In genomic region chr11:90661233-90661632, GRCh38 we compare ENCODE assay signal across 24 cellular contexts.
DNase-seq lines count a peak whose midpoint lies in the region; ATAC-seq and TF ChIP-seq lines count a peak whose summit lies in the region.
"Had no signal": no experiment of that assay in that cellular context is flagged by ENCODE, and none has a peak within 500 bp of the region (broad histone marks: within the 10 kb centered on the region; RNA-seq: fewer than 3 reads in every experiment).

No MANE protein-coding gene starts in this region.

- H3K9me3 Mint-ChIP-seq in mesothelial cell of epicardium: peaks cover 9% of the 10 kb centered on the region
- H3K9me3 Mint-ChIP-seq: activated T-helper 17 cell treated with anti-CD3 and anti-CD28 coated beads, Interleukin-2, amount 50 U/mL, for 72 hours; type B pancreatic cell had no signal

- peaks cover 2% of the 10 kb centered on the region for H3K27me3 Mint-ChIP-seq in mesothelial cell of epicardium (ENCODE audit: low read depth)
- H3K27me3 Mint-ChIP-seq: activated naive CD8-positive, alpha-beta T cell; activated T-helper 17 cell treated with anti-CD3 and anti-CD28 coated beads, Interleukin-2, amount 50 U/mL, for 72 hours; dendritic cell treated with granulocyte-macrophage colony-stimulating factor and Interleukin-4, amounts not matched to agents 40 ng/mL and 50 ng/mL, for 4 days; naive thymus-derived CD4-positive, alpha-beta T cell; type B pancreatic cell had no signal

- no peak for TF ChIP-seq CTCF in mesothelial cell of epicardium (IDR thresholded peaks at IDR 0.05; ENCODE audit: unreplicated experiment)

- no peak overlapping the region for H3K27ac Mint-ChIP-seq in mesothelial cell of epicardium
- H3K27ac Mint-ChIP-seq: activated naive CD8-positive, alpha-beta T cell; activated T-helper 17 cell treated with anti-CD3 and anti-CD28 coated beads, Interleukin-2, amount 50 U/mL, for 72 hours; dendritic cell treated with granulocyte-macrophage colony-stimulating factor and Interleukin-4, amounts not matched to agents 40 ng/mL and 50 ng/mL, for 4 days; naive thymus-derived CD4-positive, alpha-beta T cell; type B pancreatic cell had no signal

- H3K4me1 Mint-ChIP-seq in mesothelial cell of epicardium: no peaks in the 10 kb centered on the region
- H3K4me1 Mint-ChIP-seq: activated T-helper 17 cell treated with anti-CD3 and anti-CD28 coated beads, Interleukin-2, amount 50 U/mL, for 72 hours; naive thymus-derived CD4-positive, alpha-beta T cell had no signal

- H3K36me3 Mint-ChIP-seq in mesothelial cell of epicardium: no peaks in the 10 kb centered on the region
- H3K36me3 Mint-ChIP-seq: type B pancreatic cell had no signal

- ATAC-seq in GM18511 (IDR thresholded peaks at IDR 0.05; ENCODE audit: unreplicated experiment) (peak; percentile 85), GM19452 (IDR thresholded peaks at IDR 0.05; ENCODE audit: unreplicated experiment) (peak; percentile 80), HG02943 (IDR thresholded peaks at IDR 0.05; ENCODE audit: low read depth, unreplicated experiment) (peak; percentile 88), HG03520 (IDR thresholded peaks at IDR 0.05; ENCODE audit: unreplicated experiment) (peak; percentile 64), HG03095 (IDR thresholded peaks at IDR 0.05; ENCODE audit: unreplicated experiment) (no peak)
- ATAC-seq: activated T-helper 17 cell treated with anti-CD3 and anti-CD28 coated beads, Interleukin-2, amount 50 U/mL, for 72 hours; HCT116; left lung; naive thymus-derived CD4-positive, alpha-beta T cell had no signal

- no peak for DNase-seq in mesothelial cell of epicardium (ENCODE audit: low spot score in 2 of 2, unreplicated experiment in 2 of 2)
- no peak for DNase-seq in NCI-H2171 treated with DMSO at 0.1 percent for 48 hours (lab: John Stamatoyannopoulos, UW)
- DNase-seq in DMS53 treated with DMSO at 0.1 percent for 48 hours (lab: John Stamatoyannopoulos, UW; ENCODE audit: unreplicated experiment): no peak
- DNase-seq: activated CD4-positive, alpha-beta T cell treated with anti-CD3 and anti-CD28 coated beads, Interleukin-2, amount 50 U/mL, for 48 hours; activated CD8-positive, alpha-beta memory T cell treated with anti-CD3 and anti-CD28 coated beads, Interleukin-2, amount 50 U/mL, for 4 hours; DMS53; GF-D8; KG1; left lung; MM.1S; naive thymus-derived CD4-positive, alpha-beta T cell; NCI-H1417 treated with DMSO at 0.1 percent for 48 hours; nucleus accumbens; SHP77 treated with DMSO at 0.1 percent for 48 hours had no signal

- H3K4me3 Mint-ChIP-seq in mesothelial cell of epicardium: no peak overlapping the region
- H3K4me3 Mint-ChIP-seq: activated naive CD8-positive, alpha-beta T cell; activated T-helper 17 cell treated with anti-CD3 and anti-CD28 coated beads, Interleukin-2, amount 50 U/mL, for 72 hours; dendritic cell treated with granulocyte-macrophage colony-stimulating factor and Interleukin-4, amounts not matched to agents 40 ng/mL and 50 ng/mL, for 4 days; naive thymus-derived CD4-positive, alpha-beta T cell; type B pancreatic cell had no signal
